In genomic region chr1:87328121-87329050, GRCh38 we compare ENCODE assay signal across 1 cellular context.
TF ChIP-seq lines count a peak whose summit lies in the region.

LMO4 (plus strand) TSS chr1:87328880; CDS start chr1:87332016, 3,136 bp downstream.

TF ChIP-seq in GM12878, 131 proteins besides CTCF, POLR2A, EP300 and RAD21 (continued from another document):
- TF ChIP-seq, protein P1, sequence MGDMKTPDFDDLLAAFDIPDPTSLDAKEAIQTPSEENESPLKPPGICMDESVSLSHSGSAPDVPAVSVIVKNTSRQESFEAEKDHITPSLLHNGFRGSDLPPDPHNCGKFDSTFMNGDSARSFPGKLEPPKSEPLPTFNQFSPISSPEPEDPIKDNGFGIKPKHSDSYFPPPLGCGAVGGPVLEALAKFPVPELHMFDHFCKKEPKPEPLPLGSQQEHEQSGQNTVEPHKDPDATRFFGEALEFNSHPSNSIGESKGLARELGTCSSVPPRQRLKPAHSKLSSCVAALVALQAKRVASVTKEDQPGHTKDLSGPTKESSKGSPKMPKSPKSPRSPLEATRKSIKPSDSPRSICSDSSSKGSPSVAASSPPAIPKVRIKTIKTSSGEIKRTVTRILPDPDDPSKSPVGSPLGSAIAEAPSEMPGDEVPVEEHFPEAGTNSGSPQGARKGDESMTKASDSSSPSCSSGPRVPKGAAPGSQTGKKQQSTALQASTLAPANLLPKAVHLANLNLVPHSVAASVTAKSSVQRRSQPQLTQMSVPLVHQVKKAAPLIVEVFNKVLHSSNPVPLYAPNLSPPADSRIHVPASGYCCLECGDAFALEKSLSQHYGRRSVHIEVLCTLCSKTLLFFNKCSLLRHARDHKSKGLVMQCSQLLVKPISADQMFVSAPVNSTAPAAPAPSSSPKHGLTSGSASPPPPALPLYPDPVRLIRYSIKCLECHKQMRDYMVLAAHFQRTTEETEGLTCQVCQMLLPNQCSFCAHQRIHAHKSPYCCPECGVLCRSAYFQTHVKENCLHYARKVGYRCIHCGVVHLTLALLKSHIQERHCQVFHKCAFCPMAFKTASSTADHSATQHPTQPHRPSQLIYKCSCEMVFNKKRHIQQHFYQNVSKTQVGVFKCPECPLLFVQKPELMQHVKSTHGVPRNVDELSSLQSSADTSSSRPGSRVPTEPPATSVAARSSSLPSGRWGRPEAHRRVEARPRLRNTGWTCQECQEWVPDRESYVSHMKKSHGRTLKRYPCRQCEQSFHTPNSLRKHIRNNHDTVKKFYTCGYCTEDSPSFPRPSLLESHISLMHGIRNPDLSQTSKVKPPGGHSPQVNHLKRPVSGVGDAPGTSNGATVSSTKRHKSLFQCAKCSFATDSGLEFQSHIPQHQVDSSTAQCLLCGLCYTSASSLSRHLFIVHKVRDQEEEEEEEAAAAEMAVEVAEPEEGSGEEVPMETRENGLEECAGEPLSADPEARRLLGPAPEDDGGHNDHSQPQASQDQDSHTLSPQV (IDR thresholded peaks at IDR 0.05) = 0 out of 2 replicates have a peak, but pooled peaks have one; percentile 23
- TF ChIP-seq STAT3 (IDR thresholded peaks at IDR 0.05; ENCODE audit: low read depth, low read length) = no peak
- no peak for TF ChIP-seq TCF7 (IDR thresholded peaks at IDR 0.05; ENCODE audit: borderline replicate concordance)
- peak; percentile 37; the same call in 1 of the 2 replicates for TF ChIP-seq ZNF217 (IDR thresholded peaks at IDR 0.05)
- TF ChIP-seq DPF2 (IDR thresholded peaks at IDR 0.05) = no peak
TF ChIP-seq in GM12878: peak in this region for 39.
